ENCODE assay signal across 24 cellular contexts in genomic region chr1:44453798-44454349, GRCh38. TPM values are rescaled to one million over a fixed set of nuclear protein-coding genes. Genes with fewer than 3 reads are reported as not detected.
DNase-seq lines count a peak whose midpoint lies in the region; ATAC-seq, FAIRE-seq and TF ChIP-seq lines count a peak whose summit lies in the region.
"Had no signal": no experiment of that assay in that cellular context is flagged by ENCODE, and none has a peak within 500 bp of the region (broad histone marks: within the 10 kb centered on the region; RNA-seq: fewer than 3 reads in every experiment).

No MANE protein-coding gene starts in this region.

- H3K9ac ChIP-seq in HepG2 (ENCODE audit: insufficient read depth, low read depth, low read length): no peak overlapping the region
- H3K9ac ChIP-seq: BLaER1 treated with 17β-estradiol and CSF1 and Interleukin-3, amounts not matched to agents 10 nM and 100 nM; GM23248 had no signal

- H3K4me1 Mint-ChIP-seq in glutamatergic neuron (ENCODE audit: low read depth, unreplicated experiment): no peaks in the 10 kb centered on the region

- H3K4me3 ChIP-seq in HepG2 (replicated peaks in 1 of 3; ENCODE audit: insufficient read depth in 1 of 3, low read depth in 2 of 3, low read length in 3 of 3) (no peak overlapping the region), right lobe of liver (no peak overlapping the region), fibroblast of pulmonary artery (replicated peaks; ENCODE audit: low read depth, low read length) (no peak overlapping the region)
- H3K4me3 ChIP-seq: BLaER1 treated with 17β-estradiol and CSF1 and Interleukin-3, amounts not matched to agents 10 nM and 100 nM; GM23248 had no signal

- H3K4me3 Mint-ChIP-seq in glutamatergic neuron (ENCODE audit: unreplicated experiment): no peak overlapping the region
- H3K4me3 Mint-ChIP-seq: CD14-positive monocyte; CD4-positive, alpha-beta T cell had no signal

- no peak for TF ChIP-seq EP300 in HepG2 (IDR thresholded peaks at IDR 0.05; ENCODE audit: low read depth in 2 of 2, low read length in 2 of 2)
- TF ChIP-seq EP300 in HepG2 (CRISPR knock-in tag; IDR thresholded peaks at IDR 0.05; ENCODE audit: borderline replicate concordance): no peak

- in situ Hi-C loops in HepG2 (cut with HindIII; ENCODE audit: extremely low pct_ligation_motif_present, low pct_unique_long_range_greater_than_20kb) (no loop called here), GM13976 (cut with MboI; ENCODE audit: low sequenced_read_pairs, unreplicated experiment) (no loop called here)

- no peak overlapping the region for H3K27ac ChIP-seq in HepG2 (ENCODE audit: extremely low read length, insufficient read depth, low read length)
- H3K27ac ChIP-seq in right lobe of liver: no peak overlapping the region
- H3K27ac ChIP-seq: 22Rv1; BLaER1 treated with 17β-estradiol and CSF1 and Interleukin-3, amounts not matched to agents 10 nM and 100 nM; GM23248 had no signal

- no peak overlapping the region for H2AFZ ChIP-seq in HepG2 (ENCODE audit: low read length)
- H2AFZ ChIP-seq: GM23248 had no signal

- BruUV-seq in HepG2 (replicated peaks; lab: Mats Ljungman, UMichigan): no TSS peak

- H3K9me3 Mint-ChIP-seq in glutamatergic neuron (ENCODE audit: unreplicated experiment): peaks cover 1% of the 10 kb centered on the region

- FAIRE-seq in HepG2 (lab: Jason Lieb, UNC): no peak
- FAIRE-seq: GM12892, GM19239, H1 had no signal

- H3K27me3 Mint-ChIP-seq in glutamatergic neuron (ENCODE audit: unreplicated experiment): no peaks in the 10 kb centered on the region

- TF ChIP-seq RAD21 in HepG2 (CRISPR knock-in tag; IDR thresholded peaks at IDR 0.05): no peak

- H3K9me3 ChIP-seq in HepG2 (ENCODE audit: low read length): no peaks in the 10 kb centered on the region
- H3K9me3 ChIP-seq in right lobe of liver: no peaks in the 10 kb centered on the region
- H3K9me3 ChIP-seq: BE2C had no signal

- no peak for ATAC-seq in HepG2
- ATAC-seq in right lobe of liver: no peak
- no peak for ATAC-seq in HG02759 (IDR thresholded peaks at IDR 0.05; ENCODE audit: unreplicated experiment)

- H3K36me3 ChIP-seq in HepG2 (replicated peaks in 1 of 2; ENCODE audit: control insufficient read depth in 1 of 2, insufficient read depth in 2 of 2, low read length in 2 of 2): peaks cover 0 to 4% of the 10 kb centered on the region in 2 experiments; a peak in 2 of 5 replicates
- no peaks in the 10 kb centered on the region for H3K36me3 ChIP-seq in right lobe of liver
- H3K36me3 ChIP-seq: BE2C; BLaER1 treated with 17β-estradiol and CSF1 and Interleukin-3, amounts not matched to agents 10 nM and 100 nM had no signal

- intact Hi-C loops in HepG2 (cut with micrococcal nuclease; ENCODE audit: unreplicated experiment) (no loop called here), right lobe of liver (cut with DNase I) (no loop called here)

- POLR2A ChIA-PET in HepG2 (lab: Yijun Ruan, JAX): no interaction called here

- CTCF ChIA-PET in HepG2 (lab: Yijun Ruan, JAX; ENCODE audit: low intra/inter-chr PET ratio, low total read pairs): no interaction called here

- H3K27me3 ChIP-seq in HepG2 (ENCODE audit: control insufficient read depth in 1 of 2, insufficient read depth in 2 of 2, low read length in 2 of 2): no peaks in the 10 kb centered on the region; a peak in 2 of 5 replicates
- no peaks in the 10 kb centered on the region for H3K27me3 ChIP-seq in right lobe of liver
- H3K27me3 ChIP-seq: BE2C; BLaER1 treated with 17β-estradiol and CSF1 and Interleukin-3, amounts not matched to agents 10 nM and 100 nM had no signal

- TF ChIP-seq POLR2A in HepG2 (IDR thresholded peaks at IDR 0.05; ENCODE audit: insufficient read depth in 1 of 2, low read depth in 2 of 2, low read length in 2 of 2) (no peak), right lobe of liver (IDR thresholded peaks at IDR 0.05) (no peak)

- H3K27ac Mint-ChIP-seq in glutamatergic neuron (ENCODE audit: unreplicated experiment): no peak overlapping the region
- H3K27ac Mint-ChIP-seq: CD14-positive monocyte; CD4-positive, alpha-beta T cell had no signal

- no peaks in the 10 kb centered on the region for H3K79me2 ChIP-seq in HepG2 (ENCODE audit: insufficient read depth, low read length)

- no peaks in the 10 kb centered on the region for H3K4me1 ChIP-seq in HepG2 (ENCODE audit: insufficient read depth, low read length)
- H3K4me1 ChIP-seq in right lobe of liver: no peaks in the 10 kb centered on the region
- H3K4me1 ChIP-seq: BE2C; BLaER1 treated with 17β-estradiol and CSF1 and Interleukin-3, amounts not matched to agents 10 nM and 100 nM had no signal

- TF ChIP-seq CTCF in HepG2 (CRISPR knock-in tag; IDR thresholded peaks at IDR 0.05) (no peak), right lobe of liver (IDR thresholded peaks at IDR 0.05) (no peak), fibroblast of pulmonary artery (IDR thresholded peaks at IDR 0.05; ENCODE audit: low read length, missing control alignments) (no peak), GM13976 (IDR thresholded peaks at IDR 0.05; ENCODE audit: borderline replicate concordance, control extremely low read depth, extremely low read depth, insufficient read depth, missing control alignments) (no peak), glutamatergic neuron (IDR thresholded peaks at IDR 0.05; ENCODE audit: partially characterized antibody, unreplicated experiment) (no peak)

- H3K4me2 ChIP-seq in HepG2 (ENCODE audit: low read depth, low read length): no peak overlapping the region
- H3K4me2 ChIP-seq: BLaER1 treated with 17β-estradiol and CSF1 and Interleukin-3, amounts not matched to agents 10 nM and 100 nM had no signal

- H3K36me3 Mint-ChIP-seq in glutamatergic neuron (ENCODE audit: unreplicated experiment): peaks cover 16% of the 10 kb centered on the region
- H3K36me3 Mint-ChIP-seq: CD14-positive monocyte had no signal

- H4K20me1 ChIP-seq in HepG2 (ENCODE audit: insufficient read depth, low read length): 0 out of 2 replicates have a peak, but pooled peaks cover 4% of the 10 kb centered on the region
- H4K20me1 ChIP-seq: BLaER1 treated with 17β-estradiol and CSF1 and Interleukin-3, amounts not matched to agents 10 nM and 100 nM had no signal

- no peak for DNase-seq in HepG2 (ENCODE audit: low spot score)
- no peak for DNase-seq in right lobe of liver
- peak; percentile 53 for DNase-seq in NCI-H226
- peak; percentile 6 for DNase-seq in fibroblast of pulmonary artery (ENCODE audit: low read depth)
- no peak for DNase-seq in GM13976 (ENCODE audit: low spot score)
- DNase-seq in glutamatergic neuron: no peak
- DNase-seq: ACHN; AML-193; BE2C; Calu3; CD4-positive, alpha-beta T cell; COR-L47; DMS53; DMS79 treated with DMSO at 0.1 percent for 48 hours; GM23248; H7; HCEC 1CT had no signal

TF ChIP-seq in HepG2, 621 proteins besides CTCF, POLR2A, EP300 and RAD21 (continues in another document):
- no peak for TF ChIP-seq ZKSCAN8 (CRISPR knock-in tag; IDR thresholded peaks at IDR 0.05; ENCODE audit: borderline replicate concordance)
- no peak for TF ChIP-seq CEBPG (CRISPR knock-in tag; IDR thresholded peaks at IDR 0.05)
- TF ChIP-seq CC2D1A (CRISPR knock-in tag; IDR thresholded peaks at IDR 0.05): no peak
- no peak for TF ChIP-seq ZKSCAN5 (CRISPR knock-in tag; IDR thresholded peaks at IDR 0.05)
- TF ChIP-seq ZIK1 (CRISPR knock-in tag; IDR thresholded peaks at IDR 0.05; ENCODE audit: borderline replicate concordance, low read depth): no peak
- no peak for TF ChIP-seq FOXK2 (IDR thresholded peaks at IDR 0.05)
- TF ChIP-seq FOSL2 (CRISPR knock-in tag; IDR thresholded peaks at IDR 0.05): no peak
- peak; percentile 57 for TF ChIP-seq MAFF (IDR thresholded peaks at IDR 0.05; ENCODE audit: low read depth, low read length)
- TF ChIP-seq U2AF2 (IDR thresholded peaks at IDR 0.05; ENCODE audit: low read depth, low read length): no peak
- peak; percentile 70 for TF ChIP-seq ATF7 (IDR thresholded peaks at IDR 0.05)
- TF ChIP-seq ATF7 (CRISPR knock-in tag; IDR thresholded peaks at IDR 0.05): no peak
- TF ChIP-seq, protein P1, sequence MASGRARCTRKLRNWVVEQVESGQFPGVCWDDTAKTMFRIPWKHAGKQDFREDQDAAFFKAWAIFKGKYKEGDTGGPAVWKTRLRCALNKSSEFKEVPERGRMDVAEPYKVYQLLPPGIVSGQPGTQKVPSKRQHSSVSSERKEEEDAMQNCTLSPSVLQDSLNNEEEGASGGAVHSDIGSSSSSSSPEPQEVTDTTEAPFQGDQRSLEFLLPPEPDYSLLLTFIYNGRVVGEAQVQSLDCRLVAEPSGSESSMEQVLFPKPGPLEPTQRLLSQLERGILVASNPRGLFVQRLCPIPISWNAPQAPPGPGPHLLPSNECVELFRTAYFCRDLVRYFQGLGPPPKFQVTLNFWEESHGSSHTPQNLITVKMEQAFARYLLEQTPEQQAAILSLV (CRISPR knock-in tag; IDR thresholded peaks at IDR 0.05; ENCODE audit: borderline replicate concordance): no peak

RNA-seq across cellular contexts. Expression of gene RNF220, which starts 48.8 kb away (rescaled TPM):
- total RNA-seq in HepG2 (2016; rRNA removed; fragmentation: Illumina TruSeq; extraction: Trizol): 52.4 and 72.1 TPM in 2 replicates
- total RNA-seq in HepG2 (2016; cell fraction: cytosol; rRNA removed; fragmentation: Illumina TruSeq; extraction: Trizol; ENCODE audit: low read depth): 22.8 and 23.7 TPM in 2 replicates
- total RNA-seq in HepG2 (2016; cell fraction: insoluble cytoplasmic fraction; rRNA removed; fragmentation: Illumina TruSeq; extraction: Trizol): 47.5 and 68.7 TPM in 2 replicates
- 52.8 and 60.2 TPM in 2 replicates for total RNA-seq in HepG2 (2016; cell fraction: membrane; rRNA removed; fragmentation: Illumina TruSeq; extraction: Trizol)
- 35.2 and 42.6 TPM in 2 replicates for total RNA-seq in HepG2 (2016; cell fraction: nucleus; rRNA removed; fragmentation: Illumina TruSeq; extraction: Trizol)
- polyA plus RNA-seq in HepG2 (2011; rRNA removed): 48.2 and 67.9 TPM in 2 replicates
- 66.3 and 73.5 TPM in 2 replicates for polyA plus RNA-seq in HepG2 (2011; cell fraction: cytosol; rRNA removed)
- polyA plus RNA-seq in HepG2 (2011; cell fraction: nucleus; rRNA removed): 128 and 130 TPM in 2 replicates
- polyA plus RNA-seq in HepG2 (2012): 78.4 and 79.8 TPM in 2 replicates
- polyA plus RNA-seq in HepG2 (2016; cell fraction: cytosol; fragmentation: Illumina TruSeq; extraction: Trizol; ENCODE audit: low read depth): 28.1 and 30.5 TPM in 2 replicates
- polyA plus RNA-seq in HepG2 (2016; cell fraction: insoluble cytoplasmic fraction; fragmentation: Illumina TruSeq; extraction: Trizol; ENCODE audit: low read depth): 61.3 and 65.3 TPM in 2 replicates
- 51.8 and 52.7 TPM in 2 replicates for polyA plus RNA-seq in HepG2 (2016; cell fraction: membrane; fragmentation: Illumina TruSeq; extraction: Trizol; ENCODE audit: low read depth)
- 73.3 and 76.8 TPM in 2 replicates for polyA plus RNA-seq in HepG2 (2016; cell fraction: nucleus; fragmentation: Illumina TruSeq; extraction: Trizol; ENCODE audit: insufficient read depth, low read depth)
- polyA minus RNA-seq in HepG2 (2011; rRNA and poly(A)+ RNA removed; ENCODE audit: low replicate concordance): 59.9 and 60.3 TPM in 2 replicates
- 18.7 and 19.3 TPM in 2 replicates for polyA minus RNA-seq in HepG2 (2011; cell fraction: cytosol; rRNA and poly(A)+ RNA removed)
- 52.9 and 55.6 TPM in 2 replicates for polyA minus RNA-seq in HepG2 (2011; cell fraction: nucleus; rRNA and poly(A)+ RNA removed)
- 10 to 100 TPM; 19.2 to 57.9 (median 23.0) TPM for total RNA-seq in right lobe of liver
- total RNA-seq in glutamatergic neuron (ENCODE audit: unreplicated experiment): 99.4 TPM

Comparison
In these comparisons a context has a peak if more than half of its experiments do, and no peak if none do; other contexts are left out.
1. DNase-seq: peak in NCI-H226 (single experiment) and fibroblast of pulmonary artery (single experiment); none in HepG2 (single experiment), right lobe of liver (0 of 3), GM13976 (single experiment) and glutamatergic neuron (single experiment).